In genomic region chr11:17379383-17380180, GRCh38 we compare ENCODE assay signal across 21 cellular contexts. TPM values are rescaled to one million over a fixed set of nuclear protein-coding genes. Genes with fewer than 3 reads are reported as not detected.
A peak's percentile ranks its signal among the peaks of the same experiment; 100 is the strongest.
DNase-seq lines count a peak whose midpoint lies in the region; ATAC-seq and TF ChIP-seq lines count a peak whose summit lies in the region.
"Had no signal": no experiment of that assay in that cellular context is flagged by ENCODE, and none has a peak within 500 bp of the region (broad histone marks: within the 10 kb centered on the region; RNA-seq: fewer than 3 reads in every experiment).

No MANE protein-coding gene starts in this region.

- H3K27me3 Mint-ChIP-seq in progenitor cell of endocrine pancreas, result no peaks in the 10 kb centered on the region
- H3K27me3 Mint-ChIP-seq: CD4-positive, CD25-positive, alpha-beta regulatory T cell; CD8-positive, alpha-beta memory T cell had no signal

- H3K9ac ChIP-seq in mammary epithelial cell (ENCODE audit: insufficient read depth, low read length), result no peak overlapping the region
- H3K9ac ChIP-seq: GM23248 had no signal

- no peak overlapping the region for H3K4me2 ChIP-seq in mammary epithelial cell (ENCODE audit: insufficient read depth, low read depth, low read length)

- intact Hi-C loops in mammary epithelial cell (cut with micrococcal nuclease) (loop anchor here (10.0 kb wide), 3 partner anchors 355 to 595 kb away; partner anchors contain the start of gene KCNC1), esophagus squamous epithelium (cut with DNase I) (no loop called here), heart left ventricle (cut with DNase I) (loop anchor here in 1 of 10 donors (5.0 kb wide), 2 partner anchors 147 to 148 kb away; no protein-coding TSS in a partner anchor)

- H3K4me1 ChIP-seq in mammary epithelial cell (ENCODE audit: insufficient read depth, low read length), result peaks cover 13% of the 10 kb centered on the region
- H3K4me1 ChIP-seq in esophagus squamous epithelium, result peaks cover 0 to 39% (median 3%) of the 10 kb centered on the region in 3 donors
- peaks cover 0 to 25% (median 1%) of the 10 kb centered on the region in 12 donors for H3K4me1 ChIP-seq in heart left ventricle
- H3K4me1 ChIP-seq: BE2C, HAP-1 had no signal

- H3K9me3 Mint-ChIP-seq in progenitor cell of endocrine pancreas (ENCODE audit: low read depth), result peaks cover 9% of the 10 kb centered on the region
- H3K9me3 Mint-ChIP-seq: CD8-positive, alpha-beta memory T cell had no signal

- TF ChIP-seq POLR2A in esophagus squamous epithelium (IDR thresholded peaks at IDR 0.05) (no peak), heart left ventricle (IDR thresholded peaks at IDR 0.05) (no peak)

- no peaks in the 10 kb centered on the region for H3K4me1 Mint-ChIP-seq in progenitor cell of endocrine pancreas (ENCODE audit: low read depth)
- H3K4me1 Mint-ChIP-seq: CD4-positive, CD25-positive, alpha-beta regulatory T cell; CD8-positive, alpha-beta memory T cell had no signal

- 71% methylated on average over 6 of the region's 7 CpGs for WGBS in mammary epithelial cell (ENCODE audit: low coverage, missing lambda C conversion rate)
- 73 to 76% methylated on average over 6 to 7 of the region's 7 CpGs for WGBS in esophagus squamous epithelium, 2 donors
- WGBS in heart left ventricle, 4 donors, result 80 to 88% (median 84%) methylated on average over 7 of the region's 7 CpGs

- in situ Hi-C loops in mammary epithelial cell (cut with MboI; ENCODE audit: low sequenced_read_pairs in 2 of 2), result loop anchor here in 1 of 2 donors (10.0 kb wide), 1 partner anchor 125 kb away; no protein-coding TSS in a partner anchor

- no TSS peak for BruUV-seq in mammary epithelial cell (replicated peaks; lab: Mats Ljungman, UMichigan)

- no peaks in the 10 kb centered on the region for H4K20me1 ChIP-seq in mammary epithelial cell (ENCODE audit: insufficient read depth, low read length)

- H3K27ac Mint-ChIP-seq in progenitor cell of endocrine pancreas, result peak overlapping the region; percentile 13
- H3K27ac Mint-ChIP-seq: CD4-positive, CD25-positive, alpha-beta regulatory T cell; CD8-positive, alpha-beta memory T cell had no signal

- H3K4me3 ChIP-seq in mammary epithelial cell (replicated peaks in 1 of 3; ENCODE audit: insufficient read depth in 1 of 3, low read depth in 2 of 3, low read length in 3 of 3), result no peak overlapping the region
- no peak overlapping the region for H3K4me3 ChIP-seq in coronary artery
- H3K4me3 ChIP-seq in esophagus squamous epithelium, result no peak overlapping the region
- H3K4me3 ChIP-seq in heart left ventricle, result no peak overlapping the region
- H3K4me3 ChIP-seq: GM12878, GM23248, HAP-1 had no signal

- H3K4me3 Mint-ChIP-seq in progenitor cell of endocrine pancreas (ENCODE audit: low read depth), result no peak overlapping the region
- H3K4me3 Mint-ChIP-seq: CD4-positive, CD25-positive, alpha-beta regulatory T cell; CD8-positive, alpha-beta memory T cell had no signal

- no peaks in the 10 kb centered on the region for H3K27me3 ChIP-seq in mammary epithelial cell (ENCODE audit: insufficient read depth, low read length)
- H3K27me3 ChIP-seq in esophagus squamous epithelium, result no peaks in the 10 kb centered on the region
- no peaks in the 10 kb centered on the region for H3K27me3 ChIP-seq in heart left ventricle
- H3K27me3 ChIP-seq: BE2C had no signal

- H2AFZ ChIP-seq in mammary epithelial cell (ENCODE audit: low read depth, low read length), result peak overlapping the region; percentile 4
- H2AFZ ChIP-seq: GM23248 had no signal

- no peak overlapping the region for H3K27ac ChIP-seq in mammary epithelial cell (ENCODE audit: insufficient read depth, low read depth, low read length)
- H3K27ac ChIP-seq in coronary artery, result no peak overlapping the region
- H3K27ac ChIP-seq in esophagus squamous epithelium, result peak overlapping the region in 3 of 4 donors; percentile 41 to 72 (median 66)
- no peak overlapping the region for H3K27ac ChIP-seq in heart left ventricle
- H3K27ac ChIP-seq: GM23248, HL-60 had no signal

- dilution Hi-C loops in mammary epithelial cell (cut with HindIII; ENCODE audit: low sequenced_read_pairs), result no loop called here

- TF ChIP-seq CTCF in mammary epithelial cell (conservative IDR thresholded peaks at IDR 0.05 in 1 of 2, IDR thresholded peaks at IDR 0.05 in 1 of 2; ENCODE audit: extremely low read depth in 1 of 2, insufficient read depth in 1 of 2, low read depth in 1 of 2, low read length in 2 of 2) (no peak), coronary artery (IDR thresholded peaks at IDR 0.05) (no peak), esophagus squamous epithelium (IDR thresholded peaks at IDR 0.05) (no peak), progenitor cell of endocrine pancreas (IDR thresholded peaks at IDR 0.05; ENCODE audit: unreplicated experiment) (no peak), heart left ventricle (IDR thresholded peaks at IDR 0.05) (no peak)

- H3K9me3 ChIP-seq in mammary epithelial cell (replicated peaks; ENCODE audit: insufficient read depth, low read length), result peaks cover 13% of the 10 kb centered on the region
- H3K9me3 ChIP-seq in esophagus squamous epithelium, result no peaks in the 10 kb centered on the region
- peaks cover 0 to 13% (median 0%) of the 10 kb centered on the region in 12 donors for H3K9me3 ChIP-seq in heart left ventricle
- H3K9me3 ChIP-seq: BE2C, HAP-1 had no signal

- no peaks in the 10 kb centered on the region for H3K79me2 ChIP-seq in mammary epithelial cell (ENCODE audit: insufficient read depth, low read length)

- DNase-seq in mammary epithelial cell (peak; percentile 31), coronary artery (ENCODE audit: low spot score) (peak; percentile 33), esophagus squamous epithelium (lab: John Stamatoyannopoulos, UW) (no peak), progenitor cell of endocrine pancreas (ENCODE audit: low spot score, unreplicated experiment) (no peak), heart left ventricle (no peak)
- DNase-seq in activated CD4-positive, alpha-beta T cell treated with anti-CD3 and anti-CD28 coated beads for 1 hour, result no peak
- DNase-seq: ACHN; BE2C; C1 segment of cervical spinal cord; CD4-positive, CD25-positive, alpha-beta regulatory T cell; CD8-positive, alpha-beta memory T cell; COR-L47; DMS 273 treated with DMSO at 0.1 percent for 48 hours; DMS53; DND-41; EL; GM23248 had no signal

- CTCF ChIA-PET in mammary epithelial cell (lab: Charles Lee; ENCODE audit: low non-redundant PET), result no interaction called here

- no peaks in the 10 kb centered on the region for H3K36me3 Mint-ChIP-seq in progenitor cell of endocrine pancreas (ENCODE audit: insufficient read depth)
- H3K36me3 Mint-ChIP-seq: CD4-positive, CD25-positive, alpha-beta regulatory T cell had no signal

- H3K36me3 ChIP-seq in mammary epithelial cell (ENCODE audit: insufficient read depth, low read length) (no peaks in the 10 kb centered on the region), esophagus squamous epithelium (no peaks in the 10 kb centered on the region), heart left ventricle (no peaks in the 10 kb centered on the region)
- H3K36me3 ChIP-seq: BE2C had no signal

- ATAC-seq in HG03097 (IDR thresholded peaks at IDR 0.05; ENCODE audit: low FRiP score, unreplicated experiment) (no peak), heart left ventricle (no peak)
- ATAC-seq: GM12878 had no signal

RNA-seq across cellular contexts. Expression of gene KCNJ11, which starts 8.9 kb away (rescaled TPM):
- total RNA-seq in mammary epithelial cell (not detected), esophagus squamous epithelium (1 to 10 TPM; 1.0 to 1.6 (median 1.3) TPM), progenitor cell of endocrine pancreas (8.1 and 10.4 TPM in 2 replicates), heart left ventricle (10 to 100 TPM; 11.5 to 32.4 (median 17.6) TPM)
- polyA plus RNA-seq in mammary epithelial cell (0.06 TPM), heart left ventricle (10 to 100 TPM; 14.8 to 22.3 TPM)
- not detected for polyA minus RNA-seq in mammary epithelial cell
- total RNA-seq: CD4-positive, CD25-positive, alpha-beta regulatory T cell; GM23248 had no signal
- polyA plus RNA-seq: CD4-positive, CD25-positive, alpha-beta regulatory T cell; GM23248 had no signal

RNA-seq across cellular contexts. Expression of gene NCR3LG1, which starts 28.0 kb away (rescaled TPM):
- total RNA-seq in mammary epithelial cell (10 to 100 TPM in 1 of 2 donors, 1 to 10 TPM in 1; 8.7 to 10.1 TPM), esophagus squamous epithelium (1 to 10 TPM; 1.5 to 6.1 (median 2.9) TPM), progenitor cell of endocrine pancreas (1.3 and 2.1 TPM in 2 replicates), heart left ventricle (1 to 10 TPM in 6 of 9 donors, under 1 TPM in 3; 0.70 to 4.0 (median 1.6) TPM)
- polyA plus RNA-seq in mammary epithelial cell (2.3 TPM), heart left ventricle (1 to 10 TPM in 1 of 2 donors, under 1 TPM in 1; 0.27 to 1.3 TPM)
- 7.5 TPM for polyA minus RNA-seq in mammary epithelial cell

Comparison
In these comparisons a context has a peak if more than half of its experiments do, and no peak if none do; other contexts are left out.
1. DNase-seq: peak in mammary epithelial cell (single experiment) and coronary artery (single experiment); none in esophagus squamous epithelium (single experiment), progenitor cell of endocrine pancreas (single experiment), activated CD4-positive, alpha-beta T cell treated with anti-CD3 and anti-CD28 coated beads for 1 hour (single experiment) and heart left ventricle (0 of 5).
2. H3K27ac ChIP-seq: peak in esophagus squamous epithelium (3 of 4); none in mammary epithelial cell (single experiment), coronary artery (0 of 2) and heart left ventricle (0 of 12).